ENCODE assay signal across 8 cellular contexts in genomic region chr6:43308990-43309477, GRCh38. TPM values are rescaled to one million over a fixed set of nuclear protein-coding genes. Genes with fewer than 3 reads are reported as not detected.
DNase-seq lines count a peak whose midpoint lies in the region; ATAC-seq, FAIRE-seq and TF ChIP-seq lines count a peak whose summit lies in the region.

No MANE protein-coding gene starts in this region.

- H3K79me2 ChIP-seq in OCI-LY7 (ENCODE audit: insufficient read depth, low read depth, low read length) = no peaks in the 10 kb centered on the region

- H3K27ac ChIP-seq in CD8-positive, alpha-beta memory T cell (ENCODE audit: low read depth, low read length) = no peak overlapping the region
- no peak overlapping the region for H3K27ac ChIP-seq in OCI-LY7 (ENCODE audit: low read depth, low read length, poor library complexity, severe bottlenecking)
- H3K27ac ChIP-seq in esophagus squamous epithelium = no peak overlapping the region

- DNase-seq in CD8-positive, alpha-beta memory T cell = no peak
- no peak for DNase-seq in OCI-LY7 (ENCODE audit: low spot score)
- no peak for DNase-seq in esophagus squamous epithelium (lab: John Stamatoyannopoulos, UW)
- DNase-seq in osteocyte (ENCODE audit: extremely low spot score, unreplicated experiment) = no peak
- DNase-seq in retina = no peak
- DNase-seq in H54 (ENCODE audit: insufficient read length, low spot score) = no peak
- DNase-seq in activated CD4-positive, alpha-beta T cell treated with anti-CD3 and anti-CD28 coated beads for 4 hours = no peak

- H3K4me2 ChIP-seq in OCI-LY7 (ENCODE audit: low read length) = peak overlapping the region; percentile 60

- no TSS peak for BruUV-seq in OCI-LY7 (replicated peaks; lab: Mats Ljungman, UMichigan)

- intact Hi-C loops in OCI-LY7 (cut with micrococcal nuclease; ENCODE audit: unreplicated experiment) = no loop called here
- intact Hi-C loops in esophagus squamous epithelium (cut with DNase I) = no loop called here

- no peaks in the 10 kb centered on the region for H3K9me3 ChIP-seq in CD8-positive, alpha-beta memory T cell (ENCODE audit: low read length)
- H3K9me3 ChIP-seq in OCI-LY7 (ENCODE audit: low read length) (no peaks in the 10 kb centered on the region), esophagus squamous epithelium (no peaks in the 10 kb centered on the region)

- no peaks in the 10 kb centered on the region for H3K36me3 ChIP-seq in CD8-positive, alpha-beta memory T cell (ENCODE audit: insufficient read depth, low read length)
- no peaks in the 10 kb centered on the region for H3K36me3 ChIP-seq in OCI-LY7 (ENCODE audit: insufficient read depth, low read length)
- no peaks in the 10 kb centered on the region for H3K36me3 ChIP-seq in esophagus squamous epithelium

- H3K36me3 Mint-ChIP-seq in CD8-positive, alpha-beta memory T cell = no peaks in the 10 kb centered on the region
- H3K36me3 Mint-ChIP-seq in osteocyte (ENCODE audit: unreplicated experiment) = no peaks in the 10 kb centered on the region

- 35 to 36% methylated on average over 7 to 8 of the region's 9 CpGs for WGBS in esophagus squamous epithelium, 2 donors

- no peaks in the 10 kb centered on the region for H4K20me1 ChIP-seq in OCI-LY7 (ENCODE audit: insufficient read depth, low read length)

- no peak for FAIRE-seq in H54 (lab: Jason Lieb, UNC)

- CTCF ChIA-PET in CD8-positive, alpha-beta memory T cell (lab: Charles Lee) = interaction anchor here (0.9 to 4.1 kb wide), 9 partner anchors 11 to 118 kb away, joined by 3 to 18 read pairs (median 4); partner anchors contain the start of genes ABCC10, DNPH1, SLC22A7 and ZNF318
- CTCF ChIA-PET in OCI-LY7 (lab: Charles Lee; ENCODE audit: unreplicated experiment) = no interaction called here

- peaks cover 3 to 19% (median 8%) of the 10 kb centered on the region in 3 donors for H3K4me1 Mint-ChIP-seq in CD8-positive, alpha-beta memory T cell
- H3K4me1 Mint-ChIP-seq in osteocyte (ENCODE audit: unreplicated experiment) = peaks cover 9% of the 10 kb centered on the region

- H3K4me3 Mint-ChIP-seq in CD8-positive, alpha-beta memory T cell = peak overlapping the region; percentile 75 to 83 (median 78)
- peak overlapping the region; percentile 74 for H3K4me3 Mint-ChIP-seq in osteocyte (ENCODE audit: unreplicated experiment)

- H3K27me3 ChIP-seq in CD8-positive, alpha-beta memory T cell (ENCODE audit: insufficient read depth, low read length, poor library complexity, severe bottlenecking) = no peaks in the 10 kb centered on the region
- peaks cover 0 to 11% (median 0%) of the 10 kb centered on the region in 4 donors for H3K27me3 ChIP-seq in esophagus squamous epithelium

- peak overlapping the region; percentile 64 for H3K4me3 ChIP-seq in CD8-positive, alpha-beta memory T cell (ENCODE audit: low read length)
- H3K4me3 ChIP-seq in OCI-LY7 (ENCODE audit: low read depth, low read length, poor library complexity, severe bottlenecking) (peak overlapping the region; percentile 59), esophagus squamous epithelium (peak overlapping the region; percentile 20 to 62 (median 40))

- H2AFZ ChIP-seq in OCI-LY7 (ENCODE audit: low read length) = peak overlapping the region; percentile 60; the same call in 1 of the 2 replicates

- TF ChIP-seq CTCF in OCI-LY7 (conservative IDR thresholded peaks at IDR 0.05; ENCODE audit: low read length) (no peak), esophagus squamous epithelium (IDR thresholded peaks at IDR 0.05) (no peak), osteocyte (IDR thresholded peaks at IDR 0.05) (no peak)

- peaks cover 8 to 13% of the 10 kb centered on the region in 2 donors for H3K27me3 Mint-ChIP-seq in CD8-positive, alpha-beta memory T cell
- H3K27me3 Mint-ChIP-seq in osteocyte (ENCODE audit: unreplicated experiment) = peaks cover 23% of the 10 kb centered on the region

- ATAC-seq in GM21723 (IDR thresholded peaks at IDR 0.05; ENCODE audit: unreplicated experiment) = no peak

- H3K9me3 Mint-ChIP-seq in CD8-positive, alpha-beta memory T cell = no peaks in the 10 kb centered on the region
- no peaks in the 10 kb centered on the region for H3K9me3 Mint-ChIP-seq in osteocyte (ENCODE audit: unreplicated experiment)

- TF ChIP-seq POLR2A in esophagus squamous epithelium (IDR thresholded peaks at IDR 0.05) (no peak), H54 (IDR thresholded peaks at IDR 0.05; ENCODE audit: low read depth, low read length) (no peak)

- H3K27ac Mint-ChIP-seq in CD8-positive, alpha-beta memory T cell = peak overlapping the region in 3 of 8 donors; percentile 38 to 60 (median 47)
- H3K27ac Mint-ChIP-seq in osteocyte (ENCODE audit: unreplicated experiment) = no peak overlapping the region

- peaks cover 15% of the 10 kb centered on the region for H3K4me1 ChIP-seq in CD8-positive, alpha-beta memory T cell (ENCODE audit: insufficient read depth, low read length)
- H3K4me1 ChIP-seq in OCI-LY7 (ENCODE audit: insufficient read depth, low read length, poor library complexity, severe bottlenecking) = peaks cover 18% of the 10 kb centered on the region
- peaks cover 6 to 16% (median 9%) of the 10 kb centered on the region in 3 donors for H3K4me1 ChIP-seq in esophagus squamous epithelium

- H3K9me2 ChIP-seq in OCI-LY7 (ENCODE audit: insufficient read depth, low read length) = no peaks in the 10 kb centered on the region

- POLR2A ChIA-PET in CD8-positive, alpha-beta memory T cell (lab: Charles Lee) = interaction anchor here (0.9 kb wide), 1 partner anchor 60 kb away, joined by 3 read pairs; the partner anchor contains the start of gene ZNF318
- POLR2A ChIA-PET in OCI-LY7 (lab: Charles Lee) = interaction anchor here (0.5 kb wide), 1 partner anchor 120 kb away, joined by 3 read pairs; no protein-coding TSS in a partner anchor

RNA-seq across cellular contexts. Expression of gene CRIP3, which starts 0.4 kb away (rescaled TPM):
- under 1 TPM in 1 of 2 experiments, not detected in 1; 0.63 TPM for total RNA-seq in CD8-positive, alpha-beta memory T cell
- polyA plus RNA-seq in CD8-positive, alpha-beta memory T cell = not detected
- 2.7 and 2.9 TPM in 2 replicates for total RNA-seq in OCI-LY7 (2014; rRNA removed; shearing (Covaris generic))
- total RNA-seq in OCI-LY7 (2022) (1.7 TPM in 1 of 2 replicates, not detected in the other), esophagus squamous epithelium (under 1 TPM in 3 of 4 donors, not detected in 1; 0.38 to 0.72 (median 0.41) TPM), osteocyte (1.4 and 1.8 TPM in 2 replicates)

RNA-seq across cellular contexts. Expression of gene SLC22A7, which starts 11.0 kb away (rescaled TPM):
- not detected for total RNA-seq in CD8-positive, alpha-beta memory T cell
- polyA plus RNA-seq in CD8-positive, alpha-beta memory T cell = not detected
- total RNA-seq in OCI-LY7 (2014; rRNA removed; shearing (Covaris generic)) = not detected in 2 replicates
- not detected in 2 replicates for total RNA-seq in OCI-LY7 (2022)
- not detected for total RNA-seq in esophagus squamous epithelium
- total RNA-seq in osteocyte = not detected in 2 replicates
